Comparison of ENCODE assay signal across 1 cellular context in the genomic region with DNA sequence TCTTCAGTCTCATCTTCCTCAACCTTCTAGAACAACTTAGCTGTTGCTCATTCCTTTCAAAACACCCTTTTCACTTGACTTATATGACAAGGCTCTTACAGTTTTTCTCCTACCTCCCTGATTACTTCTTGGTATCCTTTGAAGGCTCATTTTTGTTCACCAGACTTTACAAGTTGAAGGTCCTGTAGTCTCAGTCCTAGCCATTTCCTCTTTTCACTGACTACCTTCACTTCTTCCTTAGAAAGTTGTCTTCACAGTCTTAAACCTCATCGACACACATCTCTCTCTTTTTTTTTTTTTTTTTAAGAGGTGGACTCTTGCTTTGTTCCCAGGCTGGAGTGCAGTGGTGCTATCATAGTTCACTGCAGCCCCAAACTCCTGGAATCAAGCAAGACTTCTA.
TF ChIP-seq lines count a peak whose summit lies in the region.

No MANE protein-coding gene starts in this region.

TF ChIP-seq in H1, 55 proteins besides CTCF, POLR2A, EP300 and RAD21 (continued from another document):
- TF ChIP-seq SAP30 (IDR thresholded peaks at IDR 0.05; ENCODE audit: insufficient read depth, insufficient replicate concordance, low read length) = no peak
TF ChIP-seq in H1: peak in this region for 0.
